Comparison of ENCODE assay signal across 9 cellular contexts in the genomic region with DNA sequence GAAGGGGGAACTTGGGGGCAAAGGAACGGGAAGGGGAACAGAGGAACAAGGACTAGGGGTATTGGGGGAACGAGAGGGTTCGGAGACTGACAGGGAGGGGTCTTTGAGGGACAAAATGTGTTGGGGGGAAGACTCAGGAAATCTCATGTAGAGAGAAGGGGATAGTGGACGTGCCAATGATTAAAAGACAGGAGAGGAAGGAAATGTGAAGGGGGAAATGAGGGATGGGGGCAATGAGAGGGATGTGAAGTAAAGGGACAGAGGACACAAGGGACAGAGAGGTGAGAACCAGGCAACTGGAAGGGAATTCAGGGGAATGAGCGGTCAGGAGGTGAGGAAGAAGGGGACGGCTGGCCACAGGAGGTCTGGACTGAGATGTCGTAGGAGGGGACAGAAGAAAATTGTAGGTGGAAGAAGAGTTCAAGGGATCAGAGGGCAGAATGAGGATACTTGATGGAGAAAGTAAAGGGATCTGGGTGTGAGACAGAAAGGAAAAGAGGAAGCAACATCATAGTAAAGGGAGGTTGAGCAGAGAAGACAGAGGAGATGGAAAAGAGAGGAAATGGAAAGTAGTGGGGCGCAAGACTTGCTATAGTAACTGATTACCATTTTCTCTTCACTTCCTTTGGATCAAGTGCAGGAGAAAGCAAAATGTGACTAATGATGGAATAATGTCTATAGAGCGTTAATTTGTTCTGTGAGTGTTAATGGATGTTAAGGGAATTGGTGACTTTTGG. TPM values are rescaled to one million over a fixed set of nuclear protein-coding genes. Genes with fewer than 3 reads are reported as not detected.
A peak's percentile ranks its signal among the peaks of the same experiment; 100 is the strongest.
DNase-seq lines count a peak whose midpoint lies in the region; ATAC-seq, FAIRE-seq and TF ChIP-seq lines count a peak whose summit lies in the region.
"Had no signal": no experiment of that assay in that cellular context is flagged by ENCODE, and none has a peak within 500 bp of the region (broad histone marks: within the 10 kb centered on the region; RNA-seq: fewer than 3 reads in every experiment).

No MANE protein-coding gene starts in this region.

- H3K79me2 ChIP-seq in smooth muscle cell (ENCODE audit: low read depth): peaks cover 40% of the 10 kb centered on the region

- H3K27ac ChIP-seq in A549: peak overlapping the region; percentile 75 to 93
- peak overlapping the region; percentile 89 for H3K27ac ChIP-seq in VCaP
- H3K27ac ChIP-seq in right cardiac atrium (ENCODE audit: low read length): peak overlapping the region; percentile 53
- no peak overlapping the region for H3K27ac ChIP-seq in smooth muscle cell (ENCODE audit: low read depth)

- no peak for TF ChIP-seq RAD21 in A549 (conservative IDR thresholded peaks at IDR 0.05 in 1 of 2, IDR thresholded peaks at IDR 0.05 in 1 of 2)

- intact Hi-C loops in right cardiac atrium (cut with DNase I): loop anchor here in 1 of 4 donors (10.0 kb wide), 1 partner anchor 65 kb away; no protein-coding TSS in a partner anchor

- TF ChIP-seq POLR2A in A549 (IDR thresholded peaks at IDR 0.05; ENCODE audit: low read length): no peak

- H3K9ac ChIP-seq in smooth muscle cell (ENCODE audit: low read depth): peak overlapping the region; percentile 73

- H3K4me3 ChIP-seq in A549 (peak overlapping the region; percentile 68), right cardiac atrium (ENCODE audit: low read length) (peak overlapping the region; percentile 93), smooth muscle cell (peak overlapping the region; percentile 94)

- CTCF ChIA-PET in A549 (lab: Yijun Ruan, JAX): interaction anchor here (1.1 to 1.6 kb wide), 2 partner anchors 10 to 35 kb away, joined by 3 to 9 read pairs; no protein-coding TSS in a partner anchor

- TF ChIP-seq CTCF in A549 (IDR thresholded peaks at IDR 0.05) (no peak), VCaP (conservative IDR thresholded peaks at IDR 0.05) (no peak), smooth muscle cell (IDR thresholded peaks at IDR 0.05; ENCODE audit: borderline replicate concordance, insufficient read depth, poor library complexity, severe bottlenecking) (no peak)

- H3K27me3 ChIP-seq in right cardiac atrium (ENCODE audit: control insufficient read depth, insufficient read depth): no peaks in the 10 kb centered on the region
- H3K27me3 ChIP-seq in smooth muscle cell (ENCODE audit: low read depth): no peaks in the 10 kb centered on the region

- POLR2A ChIA-PET in A549 (lab: Yijun Ruan, JAX): interaction anchor here (1.0 to 1.6 kb wide), 3 partner anchors 12 to 33 kb away, joined by 4 to 11 read pairs (median 5); partner anchors contain the start of gene RPS27L

- H3F3A ChIP-seq in smooth muscle cell (ENCODE audit: low read depth): no peaks in the 10 kb centered on the region

- no peak for TF ChIP-seq EP300 in A549 (IDR thresholded peaks at IDR 0.05)

- DNase-seq in A549 (ENCODE audit: low read depth in 1 of 2, low spot score in 1 of 2): no peak
- peak; percentile 47 for DNase-seq in HCEC 1CT
- no peak for DNase-seq in right cardiac atrium
- DNase-seq in smooth muscle cell (lab: John Stamatoyannopoulos, UW; ENCODE audit: unreplicated experiment): no peak
- no peak for DNase-seq in NCI-H1048 (lab: John Stamatoyannopoulos, UW)
- DNase-seq in mesenteric fat pad (ENCODE audit: low spot score): no peak

- FAIRE-seq in A549 (lab: Jason Lieb, UNC): no peak
- FAIRE-seq: islet of Langerhans had no signal

- H3K4me1 ChIP-seq in A549 (peaks cover 43% of the 10 kb centered on the region), right cardiac atrium (ENCODE audit: control insufficient read depth, insufficient read depth, low read length) (peaks cover 3% of the 10 kb centered on the region), smooth muscle cell (ENCODE audit: low read depth) (peaks cover 34% of the 10 kb centered on the region)

- H3K36me3 ChIP-seq in smooth muscle cell (ENCODE audit: low read depth): no peaks in the 10 kb centered on the region

- H3K9me3 ChIP-seq in A549 (no peaks in the 10 kb centered on the region), right cardiac atrium (ENCODE audit: control insufficient read depth, low read length) (no peaks in the 10 kb centered on the region), smooth muscle cell (replicated peaks; ENCODE audit: low read depth) (no peaks in the 10 kb centered on the region)

- H4K20me1 ChIP-seq in smooth muscle cell (ENCODE audit: low read depth): peaks cover 24% of the 10 kb centered on the region

- H3K4me2 ChIP-seq in A549 (peak overlapping the region; percentile 83), smooth muscle cell (peak overlapping the region; percentile 89)

- 21% methylated on average over 8 of the region's 9 CpGs for WGBS in A549 (ENCODE audit: missing lambda C conversion rate)
- 11% methylated on average over 9 of the region's 9 CpGs for whole genome bisulfite sequencing in right cardiac atrium
- 15% methylated on average over 7 of the region's 9 CpGs for WGBS in smooth muscle cell (ENCODE audit: low lambda C conversion rate)

- peak overlapping the region; percentile 82 for H2AFZ ChIP-seq in smooth muscle cell (ENCODE audit: low read depth)

- ATAC-seq in A549: peak; percentile 1 to 30; a peak in 3 of 6 replicates
- ATAC-seq in right cardiac atrium: no peak
- no peak for ATAC-seq in HG02759 (IDR thresholded peaks at IDR 0.05; ENCODE audit: unreplicated experiment)

TF ChIP-seq in A549, 52 proteins besides CTCF, POLR2A, EP300 and RAD21 (continues in another document):
- TF ChIP-seq MAZ (IDR thresholded peaks at IDR 0.05; ENCODE audit: borderline replicate concordance, low read depth, low read length) (no peak), FOXS1 (CRISPR knock-in tag; IDR thresholded peaks at IDR 0.05) (no peak), ELK1 (IDR thresholded peaks at IDR 0.05; ENCODE audit: low read depth, low read length) (no peak), EHMT2 (IDR thresholded peaks at IDR 0.05; ENCODE audit: low read depth) (no peak), PHF8 (IDR thresholded peaks at IDR 0.05; ENCODE audit: borderline replicate concordance, low read depth) (no peak), ATOH8 (CRISPR knock-in tag; IDR thresholded peaks at IDR 0.05; ENCODE audit: low read depth) (no peak), POLR2AphosphoS2 (conservative IDR thresholded peaks at IDR 0.05; ENCODE audit: low read length) (no peak), CEBPB (IDR thresholded peaks at IDR 0.05) (no peak), FOSL2 (IDR thresholded peaks at IDR 0.05) (no peak), FOSL2 (CRISPR knock-in tag; IDR thresholded peaks at IDR 0.05) (no peak), RNF2 (IDR thresholded peaks at IDR 0.05; ENCODE audit: borderline replicate concordance, low read depth) (no peak), HOXB5 (CRISPR knock-in tag; IDR thresholded peaks at IDR 0.05) (no peak), ZNF302 (CRISPR knock-in tag; IDR thresholded peaks at IDR 0.05) (no peak), HOXA7 (CRISPR knock-in tag; IDR thresholded peaks at IDR 0.05) (no peak), TFCP2L1 (CRISPR knock-in tag; IDR thresholded peaks at IDR 0.05) (no peak), USF2 (IDR thresholded peaks at IDR 0.05) (no peak), ESRRA (IDR thresholded peaks at IDR 0.05; ENCODE audit: borderline replicate concordance, low read length) (no peak), BHLHE40 (IDR thresholded peaks at IDR 0.05; ENCODE audit: low read depth, low read length) (no peak), HOXB13 (CRISPR knock-in tag; IDR thresholded peaks at IDR 0.05; ENCODE audit: low read depth) (no peak), KDM5A (IDR thresholded peaks at IDR 0.05) (no peak)

RNA-seq across cellular contexts. Expression of gene RAB8B, which starts 0.7 kb away (rescaled TPM):
- 28.8 and 41.4 TPM in 2 replicates for polyA plus RNA-seq in A549 (2011; rRNA removed)
- polyA plus RNA-seq in A549 (2012; cell fraction: cytosol; rRNA removed): 7.0 and 7.8 TPM in 2 replicates
- 1.2 and 2.2 TPM in 2 replicates for polyA plus RNA-seq in A549 (2012; cell fraction: nucleus; rRNA removed)
- polyA plus RNA-seq in A549 (2017; fragmentation: RNase III; extraction: RNeasy Plus Mini Kit Qiagen cat#74134 plus additional on column Dnase treatment): 19.5 to 22.2 TPM (median 21.5 TPM) in 3 replicates
- polyA minus RNA-seq in A549 (2011; rRNA and poly(A)+ RNA removed): 13.6 and 14.7 TPM in 2 replicates
- total RNA-seq in right cardiac atrium: 10 to 100 TPM; 16.1 to 21.5 (median 19.3) TPM
- 7.2 TPM for polyA plus RNA-seq in right cardiac atrium
- 34.7 and 42.2 TPM in 2 replicates for total RNA-seq in smooth muscle cell
- 10.7 and 11.5 TPM in 2 replicates for polyA plus RNA-seq in smooth muscle cell
- 46.8 TPM for total RNA-seq in mesenteric fat pad

RNA-seq across cellular contexts. Expression of gene RPS27L, which starts 32.8 kb away (rescaled TPM):
- polyA plus RNA-seq in A549 (2011; rRNA removed) (742 and 748 TPM in 2 replicates), A549 (2017; fragmentation: RNase III; extraction: RNeasy Plus Mini Kit Qiagen cat#74134 plus additional on column Dnase treatment) (609 to 664 TPM (median 641 TPM) in 3 replicates), right cardiac atrium (183 TPM), smooth muscle cell (641 and 660 TPM in 2 replicates)
- polyA plus RNA-seq in A549 (2012; cell fraction: cytosol; rRNA removed): 258 and 280 TPM in 2 replicates
- 43.1 and 51.1 TPM in 2 replicates for polyA plus RNA-seq in A549 (2012; cell fraction: nucleus; rRNA removed)
- polyA minus RNA-seq in A549 (2011; rRNA and poly(A)+ RNA removed): 38.3 and 59.2 TPM in 2 replicates
- total RNA-seq in right cardiac atrium (100 to 1,000 TPM; 142 to 188 (median 159) TPM), smooth muscle cell (180 and 189 TPM in 2 replicates), mesenteric fat pad (158 TPM)

Comparison
In these comparisons a context has a peak if more than half of its experiments do, and no peak if none do; other contexts are left out.
1. ATAC-seq: peak in A549 (2 of 2); none in right cardiac atrium (0 of 2) and HG02759 (single experiment).
2. Peak in every context shown above with its lines, with median percentiles within 50 percentile points of each other: H3K4me3 ChIP-seq.